In the genomic region with DNA sequence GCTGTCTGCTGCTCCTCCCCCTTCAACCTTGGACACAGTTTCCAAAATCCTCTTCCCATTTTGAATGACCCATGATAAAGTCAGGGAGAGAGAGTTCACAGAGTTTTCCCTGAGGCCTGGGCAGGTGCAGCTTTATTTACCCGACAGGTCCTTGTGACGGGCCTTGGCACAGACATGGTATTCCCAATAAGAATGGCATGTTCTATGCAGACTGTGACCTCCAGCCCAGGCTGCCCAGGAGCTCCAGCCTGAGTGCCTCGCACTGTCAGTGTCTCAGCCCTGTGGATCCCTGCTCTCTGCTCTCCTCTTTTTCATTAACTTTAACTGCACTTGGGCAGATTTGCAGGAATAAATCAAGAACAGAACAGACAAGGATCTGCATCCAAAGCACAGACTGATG, we compare ENCODE assay signal across 1 cellular context.
TF ChIP-seq lines count a peak whose summit lies in the region.

No MANE protein-coding gene starts in this region.

TF ChIP-seq in SK-N-SH, 30 proteins besides CTCF, POLR2A, EP300 and RAD21:
- no peak for TF ChIP-seq GABPA (IDR thresholded peaks at IDR 0.05; ENCODE audit: low read depth)
- no peak for TF ChIP-seq SMC3 (IDR thresholded peaks at IDR 0.05; ENCODE audit: low read depth, low read length)
- TF ChIP-seq, protein P1, sequence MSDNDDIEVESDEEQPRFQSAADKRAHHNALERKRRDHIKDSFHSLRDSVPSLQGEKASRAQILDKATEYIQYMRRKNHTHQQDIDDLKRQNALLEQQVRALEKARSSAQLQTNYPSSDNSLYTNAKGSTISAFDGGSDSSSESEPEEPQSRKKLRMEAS (IDR thresholded peaks at IDR 0.05; ENCODE audit: low read depth), result no peak
- no peak for TF ChIP-seq SIN3A (IDR thresholded peaks at IDR 0.05; ENCODE audit: borderline replicate concordance, low read depth, low read length)
- no peak for TF ChIP-seq TCF12 (IDR thresholded peaks at IDR 0.05)
- TF ChIP-seq, protein P2, sequence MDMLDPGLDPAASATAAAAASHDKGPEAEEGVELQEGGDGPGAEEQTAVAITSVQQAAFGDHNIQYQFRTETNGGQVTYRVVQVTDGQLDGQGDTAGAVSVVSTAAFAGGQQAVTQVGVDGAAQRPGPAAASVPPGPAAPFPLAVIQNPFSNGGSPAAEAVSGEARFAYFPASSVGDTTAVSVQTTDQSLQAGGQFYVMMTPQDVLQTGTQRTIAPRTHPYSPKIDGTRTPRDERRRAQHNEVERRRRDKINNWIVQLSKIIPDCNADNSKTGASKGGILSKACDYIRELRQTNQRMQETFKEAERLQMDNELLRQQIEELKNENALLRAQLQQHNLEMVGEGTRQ (IDR thresholded peaks at IDR 0.05; ENCODE audit: borderline replicate concordance, low read depth, low read length), result no peak
- TF ChIP-seq EZH2phosphoT487 (IDR thresholded peaks at IDR 0.05; ENCODE audit: borderline replicate concordance, low read depth), result no peak
- TF ChIP-seq ELF1 (IDR thresholded peaks at IDR 0.05), result no peak
- TF ChIP-seq FOXM1 (IDR thresholded peaks at IDR 0.05; ENCODE audit: low read depth), result no peak
- TF ChIP-seq JUND (IDR thresholded peaks at IDR 0.05), result no peak
- no peak for TF ChIP-seq FOSL2 (IDR thresholded peaks at IDR 0.05; ENCODE audit: borderline replicate concordance, low read depth)
- TF ChIP-seq RCOR1 (IDR thresholded peaks at IDR 0.05; ENCODE audit: low read length), result no peak
- no peak for TF ChIP-seq REST (IDR thresholded peaks at IDR 0.05; ENCODE audit: low read depth, low read length)
- TF ChIP-seq NRF1 (IDR thresholded peaks at IDR 0.05; ENCODE audit: low read depth, low read length), result no peak
- no peak for TF ChIP-seq CHD2 (IDR thresholded peaks at IDR 0.05; ENCODE audit: low read length, partially characterized antibody)
